1 cellular context compared by ENCODE assay signal in the genomic region with DNA sequence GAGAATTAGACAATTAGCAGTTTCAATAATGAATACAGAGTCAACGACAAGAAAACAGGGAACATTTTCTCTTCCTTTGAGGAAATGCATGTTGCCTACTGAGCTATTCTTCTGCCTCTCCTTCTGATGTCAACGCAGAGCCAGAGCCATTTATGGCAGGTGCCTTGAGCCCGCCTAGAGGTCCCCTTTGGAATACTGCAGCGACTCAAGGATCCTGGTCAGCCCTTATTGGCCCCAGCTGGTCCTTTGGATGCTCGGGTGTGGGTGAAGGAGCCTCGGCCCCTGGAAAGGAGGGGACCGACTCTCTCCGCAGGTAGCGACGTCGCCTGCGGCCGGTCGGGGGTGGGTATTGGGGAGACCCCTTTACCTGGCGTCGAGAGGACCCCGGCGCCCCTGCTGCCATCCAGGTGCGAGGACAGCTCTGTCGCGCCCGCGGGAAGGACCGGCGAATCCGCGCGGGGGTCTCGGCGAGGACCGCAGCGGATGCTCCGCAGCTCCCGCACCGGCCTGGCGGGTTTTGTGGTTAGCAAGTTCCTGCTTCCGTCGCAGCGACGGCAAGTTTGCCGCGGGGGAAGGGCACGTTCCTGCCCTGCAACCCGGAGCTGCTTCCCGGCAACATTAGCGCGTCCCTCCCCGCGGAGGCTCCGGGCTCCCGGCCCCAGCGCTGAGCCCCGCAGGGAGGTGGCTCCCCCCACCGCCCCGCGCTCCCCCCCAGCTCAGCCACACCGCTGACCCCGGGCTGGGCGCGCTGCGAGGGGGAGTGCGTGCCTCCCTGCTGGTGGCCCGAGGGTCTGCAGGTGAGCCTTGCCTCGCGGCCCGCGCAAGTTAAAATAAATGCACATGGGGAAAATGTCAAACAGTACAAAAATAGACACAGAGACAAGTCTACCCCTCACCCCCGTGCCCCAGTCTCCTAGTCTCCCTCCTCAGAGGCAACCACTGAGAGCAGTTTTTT.
TF ChIP-seq lines count a peak whose summit lies in the region.

MANSC1 (minus strand) TSS at position 532 of the 955 bp plus-strand sequence. CDS start 6,928 bp downstream, outside the sequence.

TF ChIP-seq in GM12878, 131 proteins besides CTCF, POLR2A, EP300 and RAD21 (continued from another document and continues in another):
- TF ChIP-seq BHLHE40 (IDR thresholded peaks at IDR 0.05; ENCODE audit: borderline replicate concordance in 1 of 2, low read depth in 2 of 2, low read length in 1 of 2): peak in 1 of 2 experiments; percentile 53; a peak in 1 of 4 replicates
- TF ChIP-seq BCLAF1 (IDR thresholded peaks at IDR 0.05): no peak
- TF ChIP-seq GABPA (IDR thresholded peaks at IDR 0.05; ENCODE audit: low read depth): no peak
- peak; percentile 65 for TF ChIP-seq IKZF1 (conservative IDR thresholded peaks at IDR 0.05)
- TF ChIP-seq ATF2 (IDR thresholded peaks at IDR 0.05; ENCODE audit: low read length): no peak
- TF ChIP-seq JUNB (IDR thresholded peaks at IDR 0.05): no peak
- TF ChIP-seq, protein P1, sequence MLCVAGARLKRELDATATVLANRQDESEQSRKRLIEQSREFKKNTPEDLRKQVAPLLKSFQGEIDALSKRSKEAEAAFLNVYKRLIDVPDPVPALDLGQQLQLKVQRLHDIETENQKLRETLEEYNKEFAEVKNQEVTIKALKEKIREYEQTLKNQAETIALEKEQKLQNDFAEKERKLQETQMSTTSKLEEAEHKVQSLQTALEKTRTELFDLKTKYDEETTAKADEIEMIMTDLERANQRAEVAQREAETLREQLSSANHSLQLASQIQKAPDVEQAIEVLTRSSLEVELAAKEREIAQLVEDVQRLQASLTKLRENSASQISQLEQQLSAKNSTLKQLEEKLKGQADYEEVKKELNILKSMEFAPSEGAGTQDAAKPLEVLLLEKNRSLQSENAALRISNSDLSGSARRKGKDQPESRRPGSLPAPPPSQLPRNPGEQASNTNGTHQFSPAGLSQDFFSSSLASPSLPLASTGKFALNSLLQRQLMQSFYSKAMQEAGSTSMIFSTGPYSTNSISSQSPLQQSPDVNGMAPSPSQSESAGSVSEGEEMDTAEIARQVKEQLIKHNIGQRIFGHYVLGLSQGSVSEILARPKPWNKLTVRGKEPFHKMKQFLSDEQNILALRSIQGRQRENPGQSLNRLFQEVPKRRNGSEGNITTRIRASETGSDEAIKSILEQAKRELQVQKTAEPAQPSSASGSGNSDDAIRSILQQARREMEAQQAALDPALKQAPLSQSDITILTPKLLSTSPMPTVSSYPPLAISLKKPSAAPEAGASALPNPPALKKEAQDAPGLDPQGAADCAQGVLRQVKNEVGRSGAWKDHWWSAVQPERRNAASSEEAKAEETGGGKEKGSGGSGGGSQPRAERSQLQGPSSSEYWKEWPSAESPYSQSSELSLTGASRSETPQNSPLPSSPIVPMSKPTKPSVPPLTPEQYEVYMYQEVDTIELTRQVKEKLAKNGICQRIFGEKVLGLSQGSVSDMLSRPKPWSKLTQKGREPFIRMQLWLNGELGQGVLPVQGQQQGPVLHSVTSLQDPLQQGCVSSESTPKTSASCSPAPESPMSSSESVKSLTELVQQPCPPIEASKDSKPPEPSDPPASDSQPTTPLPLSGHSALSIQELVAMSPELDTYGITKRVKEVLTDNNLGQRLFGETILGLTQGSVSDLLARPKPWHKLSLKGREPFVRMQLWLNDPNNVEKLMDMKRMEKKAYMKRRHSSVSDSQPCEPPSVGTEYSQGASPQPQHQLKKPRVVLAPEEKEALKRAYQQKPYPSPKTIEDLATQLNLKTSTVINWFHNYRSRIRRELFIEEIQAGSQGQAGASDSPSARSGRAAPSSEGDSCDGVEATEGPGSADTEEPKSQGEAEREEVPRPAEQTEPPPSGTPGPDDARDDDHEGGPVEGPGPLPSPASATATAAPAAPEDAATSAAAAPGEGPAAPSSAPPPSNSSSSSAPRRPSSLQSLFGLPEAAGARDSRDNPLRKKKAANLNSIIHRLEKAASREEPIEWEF (IDR thresholded peaks at IDR 0.05; ENCODE audit: insufficient replicate concordance, low read depth, low read length): no peak
- TF ChIP-seq LARP7 (IDR thresholded peaks at IDR 0.05): 0 out of 2 replicates have a peak, but pooled peaks have one; percentile 34
- no peak for TF ChIP-seq RFX5 (IDR thresholded peaks at IDR 0.05; ENCODE audit: low read depth, low read length)
- TF ChIP-seq SIX5 (IDR thresholded peaks at IDR 0.05; ENCODE audit: low read depth, low read length, severe bottlenecking): no peak
- no peak for TF ChIP-seq ZNF687 (IDR thresholded peaks at IDR 0.05)
- no peak for TF ChIP-seq NR2F1 (conservative IDR thresholded peaks at IDR 0.05)
- TF ChIP-seq ZZZ3 (IDR thresholded peaks at IDR 0.05; ENCODE audit: control insufficient read depth, insufficient read length, low read depth): no peak
- TF ChIP-seq TARDBP (IDR thresholded peaks at IDR 0.05; ENCODE audit: borderline replicate concordance): no peak
- TF ChIP-seq IKZF2 (IDR thresholded peaks at IDR 0.05): peak in 1 of 2 experiments; percentile 23; a peak in 1 of 4 replicates
- TF ChIP-seq, protein P2, sequence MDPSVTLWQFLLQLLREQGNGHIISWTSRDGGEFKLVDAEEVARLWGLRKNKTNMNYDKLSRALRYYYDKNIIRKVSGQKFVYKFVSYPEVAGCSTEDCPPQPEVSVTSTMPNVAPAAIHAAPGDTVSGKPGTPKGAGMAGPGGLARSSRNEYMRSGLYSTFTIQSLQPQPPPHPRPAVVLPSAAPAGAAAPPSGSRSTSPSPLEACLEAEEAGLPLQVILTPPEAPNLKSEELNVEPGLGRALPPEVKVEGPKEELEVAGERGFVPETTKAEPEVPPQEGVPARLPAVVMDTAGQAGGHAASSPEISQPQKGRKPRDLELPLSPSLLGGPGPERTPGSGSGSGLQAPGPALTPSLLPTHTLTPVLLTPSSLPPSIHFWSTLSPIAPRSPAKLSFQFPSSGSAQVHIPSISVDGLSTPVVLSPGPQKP (IDR thresholded peaks at IDR 0.05; ENCODE audit: low read depth, low read length): no peak
- peak; percentile 59; the same call in 1 of the 2 replicates for TF ChIP-seq DPF2 (IDR thresholded peaks at IDR 0.05)
- TF ChIP-seq BMI1 (IDR thresholded peaks at IDR 0.05; ENCODE audit: borderline replicate concordance): no peak
- no peak for TF ChIP-seq BACH1 (IDR thresholded peaks at IDR 0.05; ENCODE audit: borderline replicate concordance)
- TF ChIP-seq NR2C1 (IDR thresholded peaks at IDR 0.05): peak; percentile 21; the same call in 1 of the 2 replicates
- no peak for TF ChIP-seq STAT1 (conservative IDR thresholded peaks at IDR 0.05)
- no peak for TF ChIP-seq ZNF207 (IDR thresholded peaks at IDR 0.05; ENCODE audit: borderline replicate concordance)
- TF ChIP-seq SIN3A (IDR thresholded peaks at IDR 0.05; ENCODE audit: low read depth, low read length): no peak
- TF ChIP-seq, protein P3, sequence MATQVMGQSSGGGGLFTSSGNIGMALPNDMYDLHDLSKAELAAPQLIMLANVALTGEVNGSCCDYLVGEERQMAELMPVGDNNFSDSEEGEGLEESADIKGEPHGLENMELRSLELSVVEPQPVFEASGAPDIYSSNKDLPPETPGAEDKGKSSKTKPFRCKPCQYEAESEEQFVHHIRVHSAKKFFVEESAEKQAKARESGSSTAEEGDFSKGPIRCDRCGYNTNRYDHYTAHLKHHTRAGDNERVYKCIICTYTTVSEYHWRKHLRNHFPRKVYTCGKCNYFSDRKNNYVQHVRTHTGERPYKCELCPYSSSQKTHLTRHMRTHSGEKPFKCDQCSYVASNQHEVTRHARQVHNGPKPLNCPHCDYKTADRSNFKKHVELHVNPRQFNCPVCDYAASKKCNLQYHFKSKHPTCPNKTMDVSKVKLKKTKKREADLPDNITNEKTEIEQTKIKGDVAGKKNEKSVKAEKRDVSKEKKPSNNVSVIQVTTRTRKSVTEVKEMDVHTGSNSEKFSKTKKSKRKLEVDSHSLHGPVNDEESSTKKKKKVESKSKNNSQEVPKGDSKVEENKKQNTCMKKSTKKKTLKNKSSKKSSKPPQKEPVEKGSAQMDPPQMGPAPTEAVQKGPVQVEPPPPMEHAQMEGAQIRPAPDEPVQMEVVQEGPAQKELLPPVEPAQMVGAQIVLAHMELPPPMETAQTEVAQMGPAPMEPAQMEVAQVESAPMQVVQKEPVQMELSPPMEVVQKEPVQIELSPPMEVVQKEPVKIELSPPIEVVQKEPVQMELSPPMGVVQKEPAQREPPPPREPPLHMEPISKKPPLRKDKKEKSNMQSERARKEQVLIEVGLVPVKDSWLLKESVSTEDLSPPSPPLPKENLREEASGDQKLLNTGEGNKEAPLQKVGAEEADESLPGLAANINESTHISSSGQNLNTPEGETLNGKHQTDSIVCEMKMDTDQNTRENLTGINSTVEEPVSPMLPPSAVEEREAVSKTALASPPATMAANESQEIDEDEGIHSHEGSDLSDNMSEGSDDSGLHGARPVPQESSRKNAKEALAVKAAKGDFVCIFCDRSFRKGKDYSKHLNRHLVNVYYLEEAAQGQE (IDR thresholded peaks at IDR 0.05; ENCODE audit: low read depth, low read length): no peak
- no peak for TF ChIP-seq RELB (IDR thresholded peaks at IDR 0.05; ENCODE audit: low read depth)
